In genomic region chr1:219123041-219123440, GRCh38 we compare ENCODE assay signal across 17 cellular contexts. TPM values are rescaled to one million over a fixed set of nuclear protein-coding genes. Genes with fewer than 3 reads are reported as not detected.
A peak's percentile ranks its signal among the peaks of the same experiment; 100 is the strongest.
DNase-seq lines count a peak whose midpoint lies in the region; ATAC-seq and TF ChIP-seq lines count a peak whose summit lies in the region.
"Had no signal": no experiment of that assay in that cellular context is flagged by ENCODE, and none has a peak within 500 bp of the region (broad histone marks: within the 10 kb centered on the region; RNA-seq: fewer than 3 reads in every experiment).

No MANE protein-coding gene starts in this region.

- TF ChIP-seq POLR2A in vagina (IDR thresholded peaks at IDR 0.05), result no peak

- H3K36me3 ChIP-seq in osteoblast (ENCODE audit: insufficient read depth, low read length), result no peaks in the 10 kb centered on the region
- H3K36me3 ChIP-seq in vagina, result no peaks in the 10 kb centered on the region
- H3K36me3 ChIP-seq in H7 (replicated peaks; ENCODE audit: control insufficient read depth, insufficient read depth, low read length), result no peaks in the 10 kb centered on the region
- H3K36me3 ChIP-seq: colonic mucosa had no signal

- H3K27ac ChIP-seq in osteoblast (ENCODE audit: low read depth, low read length) (peak overlapping the region; percentile 4), vagina (peak overlapping the region; percentile 9)
- H3K27ac ChIP-seq: colonic mucosa, skin epidermis had no signal

- peaks cover 30% of the 10 kb centered on the region for H3K4me1 ChIP-seq in osteoblast (ENCODE audit: insufficient read depth, low read length)
- H3K4me1 ChIP-seq in vagina, result peaks cover 49% of the 10 kb centered on the region
- H3K4me1 ChIP-seq: colonic mucosa had no signal

- intact Hi-C loops in left cardiac atrium (cut with DNase I), result no loop called here
- intact Hi-C loops in cardiac septum (cut with DNase I), result no loop called here
- intact Hi-C loops in vagina (cut with DNase I), result no loop called here

- no peaks in the 10 kb centered on the region for H3K79me2 ChIP-seq in osteoblast (ENCODE audit: insufficient read depth, low read length)

- H3K9me3 ChIP-seq in osteoblast (ENCODE audit: low read depth, low read length) (no peaks in the 10 kb centered on the region), vagina (no peaks in the 10 kb centered on the region)
- H3K9me3 ChIP-seq: A549, colonic mucosa had no signal

- peak overlapping the region; percentile 77 for H2AFZ ChIP-seq in osteoblast (ENCODE audit: low read length)

- ATAC-seq in left cardiac atrium (peak; percentile 37 to 53), HG02870 (IDR thresholded peaks at IDR 0.05; ENCODE audit: unreplicated experiment) (no peak)
- ATAC-seq: A549; activated CD4-positive, alpha-beta T cell treated with anti-CD3 and anti-CD28 coated beads for 36 hours had no signal

- DNase-seq in left cardiac atrium (no peak), cardiac septum (ENCODE audit: low spot score) (no peak), fibroblast of mammary gland (ENCODE audit: low read depth) (peak; percentile 48), osteoblast (ENCODE audit: insufficient read length, low spot score, missing footprints) (no peak), vagina (ENCODE audit: extremely low spot score in 2 of 2) (no peak), hippocampal formation (lab: John Stamatoyannopoulos, UW) (no peak), H7 (no peak)
- DNase-seq: activated CD4-positive, alpha-beta T cell treated with anti-CD3 and anti-CD28 coated beads for 36 hours; activated naive CD4-positive, alpha-beta T cell; CD4-positive, alpha-beta memory T cell; colonic mucosa; glutamatergic neuron; GOT3; immature natural killer cell had no signal

- no peaks in the 10 kb centered on the region for H4K20me1 ChIP-seq in osteoblast (ENCODE audit: insufficient read depth, low read length)

- H3K4me3 ChIP-seq in fibroblast of mammary gland (ENCODE audit: control insufficient read depth, low read depth, low read length) (no peak overlapping the region), osteoblast (ENCODE audit: insufficient read depth, low read length) (peak overlapping the region; percentile 8), vagina (no peak overlapping the region), H7 (ENCODE audit: insufficient read depth, low read depth, low read length) (no peak overlapping the region)
- H3K4me3 ChIP-seq: A549, colonic mucosa, skin epidermis had no signal

- H3K27me3 ChIP-seq in osteoblast (ENCODE audit: insufficient read depth, low read length), result no peaks in the 10 kb centered on the region
- H3K27me3 ChIP-seq in vagina, result no peaks in the 10 kb centered on the region
- no peaks in the 10 kb centered on the region for H3K27me3 ChIP-seq in H7 (ENCODE audit: control insufficient read depth, insufficient read depth, low read length)
- H3K27me3 ChIP-seq: colonic mucosa had no signal

- TF ChIP-seq CTCF in fibroblast of mammary gland (conservative IDR thresholded peaks at IDR 0.05; ENCODE audit: control insufficient read depth, insufficient read depth, low read depth, low read length), result no peak
- TF ChIP-seq CTCF in osteoblast (IDR thresholded peaks at IDR 0.05; ENCODE audit: extremely low read depth, low read depth, low read length), result no peak
- TF ChIP-seq CTCF in vagina (IDR thresholded peaks at IDR 0.05), result no peak

- H3K4me2 ChIP-seq in osteoblast (ENCODE audit: insufficient read depth, low read length), result peak overlapping the region; percentile 67
- H3K4me2 ChIP-seq: A549 had no signal

RNA-seq across cellular contexts. Expression of gene LYPLAL1, which starts 50.6 kb away (rescaled TPM):
- total RNA-seq in left cardiac atrium, result 10 to 100 TPM; 53.1 to 57.9 TPM
- total RNA-seq in cardiac septum, result 99.4 TPM
- 33.7 and 43.6 TPM in 2 replicates for total RNA-seq in osteoblast
- 14.0 TPM for total RNA-seq in vagina
- 20.6 and 25.3 TPM in 2 replicates for total RNA-seq in H7 (2014; rRNA removed; shearing (Covaris generic))
